1 cellular context compared by ENCODE assay signal in the genomic region with DNA sequence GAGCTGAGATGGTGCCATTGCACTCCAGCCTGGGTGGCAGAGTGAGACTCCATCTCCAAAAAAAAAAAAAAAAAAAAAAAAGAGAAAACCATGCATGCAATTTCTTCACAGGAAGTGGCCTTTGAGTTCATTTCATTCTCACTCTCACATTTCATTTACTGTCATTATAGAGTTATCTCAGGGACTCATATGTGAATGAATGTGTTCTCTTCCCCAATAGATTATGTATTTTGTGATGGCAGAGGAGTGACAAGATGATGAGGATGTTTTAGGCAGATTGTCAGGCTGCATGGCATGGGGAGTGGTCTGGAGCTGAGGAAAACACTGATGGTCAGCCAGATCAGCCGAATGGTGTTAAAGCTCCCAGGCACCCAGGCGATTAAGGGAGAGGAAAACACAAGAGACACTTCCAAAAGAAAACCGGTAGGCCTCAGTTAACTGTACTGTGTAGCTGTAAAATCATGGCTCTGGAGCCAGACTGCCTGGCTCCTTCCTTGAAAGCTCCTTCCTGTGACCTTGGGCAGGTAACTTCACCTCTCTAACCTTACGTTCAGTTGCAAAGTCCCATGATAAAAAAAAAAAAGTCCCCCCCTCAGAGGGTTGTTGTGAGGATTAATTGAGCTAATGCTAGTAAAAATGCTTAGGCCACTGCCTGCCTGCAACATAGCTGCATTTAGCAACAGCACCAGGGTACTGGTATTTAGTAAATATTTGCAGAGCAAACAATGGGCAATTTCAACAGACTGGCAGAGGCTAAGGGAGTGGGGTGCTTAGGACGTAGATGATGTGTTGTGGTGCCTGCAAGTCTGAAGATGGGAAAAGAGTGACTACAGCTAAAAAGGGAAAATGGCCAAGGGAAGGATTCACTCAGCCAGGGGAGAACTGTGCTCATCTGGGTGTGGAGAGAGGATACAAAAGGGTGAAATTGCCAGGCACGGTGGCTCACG.
TF ChIP-seq lines count a peak whose summit lies in the region.

No MANE protein-coding gene starts in this region.

TF ChIP-seq in HepG2, 621 proteins besides CTCF, POLR2A, EP300 and RAD21 (continued from another document and continues in another):
- TF ChIP-seq, protein P1, sequence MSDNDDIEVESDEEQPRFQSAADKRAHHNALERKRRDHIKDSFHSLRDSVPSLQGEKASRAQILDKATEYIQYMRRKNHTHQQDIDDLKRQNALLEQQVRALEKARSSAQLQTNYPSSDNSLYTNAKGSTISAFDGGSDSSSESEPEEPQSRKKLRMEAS (IDR thresholded peaks at IDR 0.05) = peak; percentile 45
- TF ChIP-seq ZNF570 (CRISPR knock-in tag; IDR thresholded peaks at IDR 0.05; ENCODE audit: borderline replicate concordance) = no peak
- TF ChIP-seq HMG20A (CRISPR knock-in tag; IDR thresholded peaks at IDR 0.05; ENCODE audit: borderline replicate concordance) = peak; percentile 94
- TF ChIP-seq ETV5 (CRISPR knock-in tag; IDR thresholded peaks at IDR 0.05; ENCODE audit: borderline replicate concordance) = peak; percentile 63; the same call in 1 of the 2 replicates
- TF ChIP-seq RFXANK (CRISPR knock-in tag; IDR thresholded peaks at IDR 0.05) = no peak
- TF ChIP-seq SMYD3 (CRISPR knock-in tag; IDR thresholded peaks at IDR 0.05) = no peak
- TF ChIP-seq MAZ (IDR thresholded peaks at IDR 0.05; ENCODE audit: borderline replicate concordance, low read depth, low read length) = peak; percentile 57; the same call in 1 of the 2 replicates
- TF ChIP-seq MAZ (CRISPR knock-in tag; IDR thresholded peaks at IDR 0.05; ENCODE audit: low read depth) = no peak
- TF ChIP-seq MIER2 (CRISPR knock-in tag; IDR thresholded peaks at IDR 0.05) = no peak
- TF ChIP-seq HMGA1 (CRISPR knock-in tag; conservative IDR thresholded peaks at IDR 0.05) = no peak
- no peak for TF ChIP-seq HCFC1 (IDR thresholded peaks at IDR 0.05; ENCODE audit: low read depth, low read length)
- TF ChIP-seq, protein P2, sequence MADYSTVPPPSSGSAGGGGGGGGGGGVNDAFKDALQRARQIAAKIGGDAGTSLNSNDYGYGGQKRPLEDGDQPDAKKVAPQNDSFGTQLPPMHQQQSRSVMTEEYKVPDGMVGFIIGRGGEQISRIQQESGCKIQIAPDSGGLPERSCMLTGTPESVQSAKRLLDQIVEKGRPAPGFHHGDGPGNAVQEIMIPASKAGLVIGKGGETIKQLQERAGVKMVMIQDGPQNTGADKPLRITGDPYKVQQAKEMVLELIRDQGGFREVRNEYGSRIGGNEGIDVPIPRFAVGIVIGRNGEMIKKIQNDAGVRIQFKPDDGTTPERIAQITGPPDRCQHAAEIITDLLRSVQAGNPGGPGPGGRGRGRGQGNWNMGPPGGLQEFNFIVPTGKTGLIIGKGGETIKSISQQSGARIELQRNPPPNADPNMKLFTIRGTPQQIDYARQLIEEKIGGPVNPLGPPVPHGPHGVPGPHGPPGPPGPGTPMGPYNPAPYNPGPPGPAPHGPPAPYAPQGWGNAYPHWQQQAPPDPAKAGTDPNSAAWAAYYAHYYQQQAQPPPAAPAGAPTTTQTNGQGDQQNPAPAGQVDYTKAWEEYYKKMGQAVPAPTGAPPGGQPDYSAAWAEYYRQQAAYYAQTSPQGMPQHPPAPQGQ (CRISPR knock-in tag; IDR thresholded peaks at IDR 0.05; ENCODE audit: borderline replicate concordance) = no peak
- TF ChIP-seq, protein P3, sequence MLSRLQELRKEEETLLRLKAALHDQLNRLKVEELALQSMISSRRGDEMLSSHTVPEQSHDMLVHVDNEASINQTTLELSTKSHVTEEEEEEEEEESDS (CRISPR knock-in tag; IDR thresholded peaks at IDR 0.05; ENCODE audit: borderline replicate concordance) = no peak
- no peak for TF ChIP-seq ZNF569 (CRISPR knock-in tag; IDR thresholded peaks at IDR 0.05; ENCODE audit: borderline replicate concordance)
- TF ChIP-seq, protein P4, sequence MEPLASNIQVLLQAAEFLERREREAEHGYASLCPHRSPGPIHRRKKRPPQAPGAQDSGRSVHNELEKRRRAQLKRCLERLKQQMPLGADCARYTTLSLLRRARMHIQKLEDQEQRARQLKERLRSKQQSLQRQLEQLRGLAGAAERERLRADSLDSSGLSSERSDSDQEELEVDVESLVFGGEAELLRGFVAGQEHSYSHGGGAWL (CRISPR knock-in tag; IDR thresholded peaks at IDR 0.05) = no peak
- TF ChIP-seq ZNF317 (CRISPR knock-in tag; IDR thresholded peaks at IDR 0.05) = no peak
- TF ChIP-seq, protein P5, sequence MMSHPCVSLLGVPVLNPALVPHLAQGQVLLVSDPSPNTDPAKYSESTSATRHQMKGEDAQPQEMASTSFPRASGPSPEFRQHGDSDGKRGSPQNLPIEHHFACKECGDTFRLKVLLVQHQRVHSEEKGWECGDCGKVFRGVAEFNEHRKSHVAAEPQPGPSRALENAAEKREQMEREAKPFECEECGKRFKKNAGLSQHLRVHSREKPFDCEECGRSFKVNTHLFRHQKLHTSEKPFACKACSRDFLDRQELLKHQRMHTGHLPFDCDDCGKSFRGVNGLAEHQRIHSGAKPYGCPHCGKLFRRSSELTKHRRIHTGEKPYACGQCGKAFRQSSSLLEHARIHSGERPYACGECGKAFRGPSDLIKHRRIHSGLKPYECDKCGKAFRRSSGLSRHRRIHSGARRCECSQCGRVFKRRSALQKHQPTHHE (CRISPR knock-in tag; IDR thresholded peaks at IDR 0.05; ENCODE audit: borderline replicate concordance) = no peak
- peak; percentile 69; the same call in 1 of the 2 replicates for TF ChIP-seq RXRA (CRISPR knock-in tag; IDR thresholded peaks at IDR 0.05)
- TF ChIP-seq IRX3 (CRISPR knock-in tag; IDR thresholded peaks at IDR 0.05; ENCODE audit: borderline replicate concordance, low read depth) = no peak
- 0 out of 2 replicates have a peak, but pooled peaks have one; percentile 50 for TF ChIP-seq ZNF605 (CRISPR knock-in tag; IDR thresholded peaks at IDR 0.05)
- no peak for TF ChIP-seq SIN3A (IDR thresholded peaks at IDR 0.05; ENCODE audit: borderline replicate concordance, low read depth, low read length)
- no peak for TF ChIP-seq PRMT3 (CRISPR knock-in tag; IDR thresholded peaks at IDR 0.05; ENCODE audit: borderline replicate concordance, low read depth)
- TF ChIP-seq ZNF331 (CRISPR knock-in tag; IDR thresholded peaks at IDR 0.05) = peak; percentile 79; the same call in 1 of the 2 replicates
- no peak for TF ChIP-seq ZNF720 (CRISPR knock-in tag; IDR thresholded peaks at IDR 0.05)
- no peak for TF ChIP-seq ZNF670 (CRISPR knock-in tag; IDR thresholded peaks at IDR 0.05; ENCODE audit: borderline replicate concordance)
- TF ChIP-seq CBX2 (IDR thresholded peaks at IDR 0.05; ENCODE audit: low read depth, low read length) = no peak
- TF ChIP-seq CBX2 (CRISPR knock-in tag; IDR thresholded peaks at IDR 0.05; ENCODE audit: low read depth) = no peak
- TF ChIP-seq, protein P6, sequence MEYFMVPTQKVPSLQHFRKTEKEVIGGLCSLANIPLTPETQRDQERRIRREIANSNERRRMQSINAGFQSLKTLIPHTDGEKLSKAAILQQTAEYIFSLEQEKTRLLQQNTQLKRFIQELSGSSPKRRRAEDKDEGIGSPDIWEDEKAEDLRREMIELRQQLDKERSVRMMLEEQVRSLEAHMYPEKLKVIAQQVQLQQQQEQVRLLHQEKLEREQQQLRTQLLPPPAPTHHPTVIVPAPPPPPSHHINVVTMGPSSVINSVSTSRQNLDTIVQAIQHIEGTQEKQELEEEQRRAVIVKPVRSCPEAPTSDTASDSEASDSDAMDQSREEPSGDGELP (IDR thresholded peaks at IDR 0.05; ENCODE audit: borderline replicate concordance, low read depth) = peak; percentile 9; the same call in 1 of the 2 replicates
- no peak for TF ChIP-seq ZSCAN31 (CRISPR knock-in tag; IDR thresholded peaks at IDR 0.05; ENCODE audit: low read depth)
- no peak for TF ChIP-seq SP140L (CRISPR knock-in tag; IDR thresholded peaks at IDR 0.05; ENCODE audit: borderline replicate concordance)
- TF ChIP-seq RORA (CRISPR knock-in tag; IDR thresholded peaks at IDR 0.05) = no peak
- peak; percentile 98 for TF ChIP-seq TEAD3 (CRISPR knock-in tag; optimal IDR thresholded peaks at IDR 0.05; ENCODE audit: borderline replicate concordance)
- no peak for TF ChIP-seq ZNF546 (CRISPR knock-in tag; conservative IDR thresholded peaks at IDR 0.05)
- TF ChIP-seq, protein P7, sequence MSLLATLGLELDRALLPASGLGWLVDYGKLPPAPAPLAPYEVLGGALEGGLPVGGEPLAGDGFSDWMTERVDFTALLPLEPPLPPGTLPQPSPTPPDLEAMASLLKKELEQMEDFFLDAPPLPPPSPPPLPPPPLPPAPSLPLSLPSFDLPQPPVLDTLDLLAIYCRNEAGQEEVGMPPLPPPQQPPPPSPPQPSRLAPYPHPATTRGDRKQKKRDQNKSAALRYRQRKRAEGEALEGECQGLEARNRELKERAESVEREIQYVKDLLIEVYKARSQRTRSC (CRISPR knock-in tag; IDR thresholded peaks at IDR 0.05; ENCODE audit: low read depth) = no peak
- no peak for TF ChIP-seq ZNF75D (CRISPR knock-in tag; IDR thresholded peaks at IDR 0.05; ENCODE audit: borderline replicate concordance)
- no peak for TF ChIP-seq HNRNPLL (IDR thresholded peaks at IDR 0.05; ENCODE audit: low read depth, low read length, poor library complexity, severe bottlenecking)
- TF ChIP-seq ZNF563 (CRISPR knock-in tag; IDR thresholded peaks at IDR 0.05) = no peak
- TF ChIP-seq, protein P8, sequence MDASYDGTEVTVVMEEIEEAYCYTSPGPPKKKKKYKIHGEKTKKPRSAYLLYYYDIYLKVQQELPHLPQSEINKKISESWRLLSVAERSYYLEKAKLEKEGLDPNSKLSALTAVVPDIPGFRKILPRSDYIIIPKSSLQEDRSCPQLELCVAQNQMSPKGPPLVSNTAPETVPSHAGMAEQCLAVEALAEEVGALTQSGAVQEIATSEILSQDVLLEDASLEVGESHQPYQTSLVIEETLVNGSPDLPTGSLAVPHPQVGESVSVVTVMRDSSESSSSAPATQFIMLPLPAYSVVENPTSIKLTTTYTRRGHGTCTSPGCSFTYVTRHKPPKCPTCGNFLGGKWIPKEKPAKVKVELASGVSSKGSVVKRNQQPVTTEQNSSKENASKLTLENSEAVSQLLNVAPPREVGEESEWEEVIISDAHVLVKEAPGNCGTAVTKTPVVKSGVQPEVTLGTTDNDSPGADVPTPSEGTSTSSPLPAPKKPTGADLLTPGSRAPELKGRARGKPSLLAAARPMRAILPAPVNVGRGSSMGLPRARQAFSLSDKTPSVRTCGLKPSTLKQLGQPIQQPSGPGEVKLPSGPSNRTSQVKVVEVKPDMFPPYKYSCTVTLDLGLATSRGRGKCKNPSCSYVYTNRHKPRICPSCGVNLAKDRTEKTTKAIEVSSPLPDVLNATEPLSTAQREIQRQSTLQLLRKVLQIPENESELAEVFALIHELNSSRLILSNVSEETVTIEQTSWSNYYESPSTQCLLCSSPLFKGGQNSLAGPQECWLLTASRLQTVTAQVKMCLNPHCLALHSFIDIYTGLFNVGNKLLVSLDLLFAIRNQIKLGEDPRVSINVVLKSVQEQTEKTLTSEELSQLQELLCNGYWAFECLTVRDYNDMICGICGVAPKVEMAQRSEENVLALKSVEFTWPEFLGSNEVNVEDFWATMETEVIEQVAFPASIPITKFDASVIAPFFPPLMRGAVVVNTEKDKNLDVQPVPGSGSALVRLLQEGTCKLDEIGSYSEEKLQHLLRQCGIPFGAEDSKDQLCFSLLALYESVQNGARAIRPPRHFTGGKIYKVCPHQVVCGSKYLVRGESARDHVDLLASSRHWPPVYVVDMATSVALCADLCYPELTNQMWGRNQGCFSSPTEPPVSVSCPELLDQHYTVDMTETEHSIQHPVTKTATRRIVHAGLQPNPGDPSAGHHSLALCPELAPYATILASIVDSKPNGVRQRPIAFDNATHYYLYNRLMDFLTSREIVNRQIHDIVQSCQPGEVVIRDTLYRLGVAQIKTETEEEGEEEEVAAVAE (CRISPR knock-in tag; IDR thresholded peaks at IDR 0.05; ENCODE audit: borderline replicate concordance) = no peak; the same call in 1 of the 2 replicates
- no peak for TF ChIP-seq ZNF468 (CRISPR knock-in tag; IDR thresholded peaks at IDR 0.05)
- TF ChIP-seq, protein P9, sequence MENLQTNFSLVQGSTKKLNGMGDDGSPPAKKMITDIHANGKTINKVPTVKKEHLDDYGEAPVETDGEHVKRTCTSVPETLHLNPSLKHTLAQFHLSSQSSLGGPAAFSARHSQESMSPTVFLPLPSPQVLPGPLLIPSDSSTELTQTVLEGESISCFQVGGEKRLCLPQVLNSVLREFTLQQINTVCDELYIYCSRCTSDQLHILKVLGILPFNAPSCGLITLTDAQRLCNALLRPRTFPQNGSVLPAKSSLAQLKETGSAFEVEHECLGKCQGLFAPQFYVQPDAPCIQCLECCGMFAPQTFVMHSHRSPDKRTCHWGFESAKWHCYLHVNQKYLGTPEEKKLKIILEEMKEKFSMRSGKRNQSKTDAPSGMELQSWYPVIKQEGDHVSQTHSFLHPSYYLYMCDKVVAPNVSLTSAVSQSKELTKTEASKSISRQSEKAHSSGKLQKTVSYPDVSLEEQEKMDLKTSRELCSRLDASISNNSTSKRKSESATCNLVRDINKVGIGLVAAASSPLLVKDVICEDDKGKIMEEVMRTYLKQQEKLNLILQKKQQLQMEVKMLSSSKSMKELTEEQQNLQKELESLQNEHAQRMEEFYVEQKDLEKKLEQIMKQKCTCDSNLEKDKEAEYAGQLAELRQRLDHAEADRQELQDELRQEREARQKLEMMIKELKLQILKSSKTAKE (CRISPR knock-in tag; IDR thresholded peaks at IDR 0.05; ENCODE audit: borderline replicate concordance) = no peak; the same call in 1 of the 2 replicates
- TF ChIP-seq ATF7 (IDR thresholded peaks at IDR 0.05) = no peak
- no peak for TF ChIP-seq ATF7 (CRISPR knock-in tag; IDR thresholded peaks at IDR 0.05)
- TF ChIP-seq, protein P10, sequence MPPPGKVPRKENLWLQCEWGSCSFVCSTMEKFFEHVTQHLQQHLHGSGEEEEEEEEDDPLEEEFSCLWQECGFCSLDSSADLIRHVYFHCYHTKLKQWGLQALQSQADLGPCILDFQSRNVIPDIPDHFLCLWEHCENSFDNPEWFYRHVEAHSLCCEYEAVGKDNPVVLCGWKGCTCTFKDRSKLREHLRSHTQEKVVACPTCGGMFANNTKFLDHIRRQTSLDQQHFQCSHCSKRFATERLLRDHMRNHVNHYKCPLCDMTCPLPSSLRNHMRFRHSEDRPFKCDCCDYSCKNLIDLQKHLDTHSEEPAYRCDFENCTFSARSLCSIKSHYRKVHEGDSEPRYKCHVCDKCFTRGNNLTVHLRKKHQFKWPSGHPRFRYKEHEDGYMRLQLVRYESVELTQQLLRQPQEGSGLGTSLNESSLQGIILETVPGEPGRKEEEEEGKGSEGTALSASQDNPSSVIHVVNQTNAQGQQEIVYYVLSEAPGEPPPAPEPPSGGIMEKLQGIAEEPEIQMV (CRISPR knock-in tag; IDR thresholded peaks at IDR 0.05; ENCODE audit: low read depth) = no peak
- no peak for TF ChIP-seq ZNF225 (CRISPR knock-in tag; IDR thresholded peaks at IDR 0.05)
- TF ChIP-seq JUN (CRISPR knock-in tag; IDR thresholded peaks at IDR 0.05) = no peak; the same call in 1 of the 2 replicates
- TF ChIP-seq ZFP36L2 (CRISPR knock-in tag; IDR thresholded peaks at IDR 0.05) = no peak
- TF ChIP-seq, protein P11, sequence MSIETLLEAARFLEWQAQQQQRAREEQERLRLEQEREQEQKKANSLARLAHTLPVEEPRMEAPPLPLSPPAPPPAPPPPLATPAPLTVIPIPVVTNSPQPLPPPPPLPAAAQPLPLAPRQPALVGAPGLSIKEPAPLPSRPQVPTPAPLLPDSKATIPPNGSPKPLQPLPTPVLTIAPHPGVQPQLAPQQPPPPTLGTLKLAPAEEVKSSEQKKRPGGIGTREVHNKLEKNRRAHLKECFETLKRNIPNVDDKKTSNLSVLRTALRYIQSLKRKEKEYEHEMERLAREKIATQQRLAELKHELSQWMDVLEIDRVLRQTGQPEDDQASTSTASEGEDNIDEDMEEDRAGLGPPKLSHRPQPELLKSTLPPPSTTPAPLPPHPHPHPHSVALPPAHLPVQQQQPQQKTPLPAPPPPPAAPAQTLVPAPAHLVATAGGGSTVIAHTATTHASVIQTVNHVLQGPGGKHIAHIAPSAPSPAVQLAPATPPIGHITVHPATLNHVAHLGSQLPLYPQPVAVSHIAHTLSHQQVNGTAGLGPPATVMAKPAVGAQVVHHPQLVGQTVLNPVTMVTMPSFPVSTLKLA (IDR thresholded peaks at IDR 0.05) = 0 out of 2 replicates have a peak, but pooled peaks have one; percentile 9
- peak; percentile 27; the same call in 1 of the 2 replicates for TF ChIP-seq ZNF749 (CRISPR knock-in tag; IDR thresholded peaks at IDR 0.05; ENCODE audit: borderline replicate concordance)
